17 cellular contexts compared by ENCODE assay signal in genomic region chr3:24195504-24196230, GRCh38.
DNase-seq lines count a peak whose midpoint lies in the region; ATAC-seq and TF ChIP-seq lines count a peak whose summit lies in the region.
"Had no signal": no experiment of that assay in that cellular context is flagged by ENCODE, and none has a peak within 500 bp of the region (broad histone marks: within the 10 kb centered on the region; RNA-seq: fewer than 3 reads in every experiment).

No MANE protein-coding gene starts in this region.

- H3K36me3 Mint-ChIP-seq in activated CD4-positive, alpha-beta T cell treated with anti-CD3 and anti-CD28 coated beads, Interleukin-2, amount 10 ng/mL, durations not matched to agents 7 days and 5 days (ENCODE audit: low read depth): no peaks in the 10 kb centered on the region
- H3K36me3 Mint-ChIP-seq: CD8-positive, alpha-beta T cell had no signal

- TF ChIP-seq CTCF in AG10803 (conservative IDR thresholded peaks at IDR 0.05; ENCODE audit: low read length) (no peak), fibroblast of mammary gland (conservative IDR thresholded peaks at IDR 0.05; ENCODE audit: control insufficient read depth, insufficient read depth, low read depth, low read length) (no peak), psoas muscle (IDR thresholded peaks at IDR 0.05) (no peak), right lobe of liver (IDR thresholded peaks at IDR 0.05) (no peak)

- no peaks in the 10 kb centered on the region for H3K27me3 Mint-ChIP-seq in activated CD4-positive, alpha-beta T cell treated with anti-CD3 and anti-CD28 coated beads, Interleukin-2, amount 10 ng/mL, durations not matched to agents 7 days and 5 days

- H3K4me3 ChIP-seq in AG10803 (ENCODE audit: low read length) (no peak overlapping the region), fibroblast of mammary gland (ENCODE audit: control insufficient read depth, low read depth, low read length) (no peak overlapping the region), psoas muscle (no peak overlapping the region), right lobe of liver (no peak overlapping the region)
- H3K4me3 ChIP-seq: BLaER1 treated with 17β-estradiol and CSF1 and Interleukin-3, amounts not matched to agents 10 nM and 100 nM; GM12878; GM23248; HAP-1 had no signal

- H3K27me3 ChIP-seq in psoas muscle (ENCODE audit: insufficient read depth in 3 of 3, low read length in 2 of 3) (no peaks in the 10 kb centered on the region), right lobe of liver (no peaks in the 10 kb centered on the region)
- H3K27me3 ChIP-seq: BLaER1 treated with 17β-estradiol and CSF1 and Interleukin-3, amounts not matched to agents 10 nM and 100 nM had no signal

- CTCF ChIA-PET in activated CD4-positive, alpha-beta T cell treated with anti-CD3 and anti-CD28 coated beads, Interleukin-2, amount 10 ng/mL, durations not matched to agents 7 days and 5 days (lab: Charles Lee): interaction anchor here (0.6 kb wide), 1 partner anchor 1124 kb away, joined by 3 read pairs; no protein-coding TSS in a partner anchor

- H3K27ac ChIP-seq in psoas muscle (peak overlapping the region; percentile 90), right lobe of liver (no peak overlapping the region)
- H3K27ac ChIP-seq: BLaER1 treated with 17β-estradiol and CSF1 and Interleukin-3, amounts not matched to agents 10 nM and 100 nM; GM23248 had no signal

- ATAC-seq in psoas muscle (peak; percentile 94 to 98 (median 94)), right lobe of liver (no peak), GM18868 (IDR thresholded peaks at IDR 0.05; ENCODE audit: unreplicated experiment) (no peak)
- ATAC-seq: CD8-positive, alpha-beta T cell; GM12878 had no signal

- intact Hi-C loops in psoas muscle (cut with DNase I) (loop anchor here in 1 of 2 donors (10.0 kb wide), 1 partner anchor 449 kb away; no protein-coding TSS in a partner anchor), right lobe of liver (cut with DNase I) (no loop called here)

- H3K4me3 Mint-ChIP-seq in activated CD4-positive, alpha-beta T cell treated with anti-CD3 and anti-CD28 coated beads, Interleukin-2, amount 10 ng/mL, durations not matched to agents 7 days and 5 days: no peak overlapping the region
- H3K4me3 Mint-ChIP-seq: B cell; CD8-positive, alpha-beta T cell had no signal

- no peaks in the 10 kb centered on the region for H3K36me3 ChIP-seq in psoas muscle (ENCODE audit: insufficient read depth in 1 of 2, low read depth in 1 of 2)
- no peaks in the 10 kb centered on the region for H3K36me3 ChIP-seq in right lobe of liver
- H3K36me3 ChIP-seq: BLaER1 treated with 17β-estradiol and CSF1 and Interleukin-3, amounts not matched to agents 10 nM and 100 nM; HAP-1 had no signal

- POLR2A ChIA-PET in activated CD4-positive, alpha-beta T cell treated with anti-CD3 and anti-CD28 coated beads, Interleukin-2, amount 10 ng/mL, durations not matched to agents 7 days and 5 days (lab: Charles Lee): interaction anchor here (0.5 kb wide), 2 partner anchors 290 to 632 kb away, joined by 3 to 4 read pairs; no protein-coding TSS in a partner anchor

- H3K9me3 ChIP-seq in psoas muscle (no peaks in the 10 kb centered on the region), right lobe of liver (no peaks in the 10 kb centered on the region)
- H3K9me3 ChIP-seq: BLaER1 treated with 17β-estradiol and CSF1 and Interleukin-3, amounts not matched to agents 10 nM and 100 nM; HAP-1 had no signal

- DNase-seq in AG10803 (ENCODE audit: low read depth): peak; percentile 51
- DNase-seq in NCI-H82 (lab: John Stamatoyannopoulos, UW): peak; percentile 28
- peak; percentile 43 for DNase-seq in fibroblast of mammary gland (ENCODE audit: low read depth)
- DNase-seq in psoas muscle: no peak
- DNase-seq in activated CD4-positive, alpha-beta T cell treated with anti-CD3 and anti-CD28 coated beads, Interleukin-2, amount 10 ng/mL, durations not matched to agents 7 days and 5 days: no peak
- DNase-seq in cerebellar cortex (ENCODE audit: low spot score): no peak
- no peak for DNase-seq in right lobe of liver
- DNase-seq: 8988T; Calu3; CD8-positive, alpha-beta T cell; DND-41 had no signal

- H3K4me1 ChIP-seq in psoas muscle (peaks cover 53% of the 10 kb centered on the region), right lobe of liver (no peaks in the 10 kb centered on the region)
- H3K4me1 ChIP-seq: BLaER1 treated with 17β-estradiol and CSF1 and Interleukin-3, amounts not matched to agents 10 nM and 100 nM; HAP-1 had no signal

- TF ChIP-seq POLR2A in right lobe of liver (IDR thresholded peaks at IDR 0.05): no peak

- no peaks in the 10 kb centered on the region for H3K9me3 Mint-ChIP-seq in activated CD4-positive, alpha-beta T cell treated with anti-CD3 and anti-CD28 coated beads, Interleukin-2, amount 10 ng/mL, durations not matched to agents 7 days and 5 days
- H3K9me3 Mint-ChIP-seq: CD8-positive, alpha-beta T cell had no signal

- H3K4me1 Mint-ChIP-seq in activated CD4-positive, alpha-beta T cell treated with anti-CD3 and anti-CD28 coated beads, Interleukin-2, amount 10 ng/mL, durations not matched to agents 7 days and 5 days: no peaks in the 10 kb centered on the region
- H3K4me1 Mint-ChIP-seq: B cell had no signal

- H3K27ac Mint-ChIP-seq in activated CD4-positive, alpha-beta T cell treated with anti-CD3 and anti-CD28 coated beads, Interleukin-2, amount 10 ng/mL, durations not matched to agents 7 days and 5 days: no peak overlapping the region
- H3K27ac Mint-ChIP-seq: B cell; CD8-positive, alpha-beta T cell had no signal

Comparison
In these comparisons a context has a peak if more than half of its experiments do, and no peak if none do; other contexts are left out.
1. DNase-seq: peak in AG10803 (single experiment), NCI-H82 (single experiment) and fibroblast of mammary gland (single experiment); none in psoas muscle (0 of 2), activated CD4-positive, alpha-beta T cell treated with anti-CD3 and anti-CD28 coated beads, Interleukin-2, amount 10 ng/mL, durations not matched to agents 7 days and 5 days (single experiment), cerebellar cortex (single experiment) and right lobe of liver (0 of 3).
2. ATAC-seq: peak in psoas muscle (4 of 4); none in right lobe of liver (0 of 4) and GM18868 (single experiment).